Comparison of ENCODE assay signal across 9 cellular contexts in the genomic region with DNA sequence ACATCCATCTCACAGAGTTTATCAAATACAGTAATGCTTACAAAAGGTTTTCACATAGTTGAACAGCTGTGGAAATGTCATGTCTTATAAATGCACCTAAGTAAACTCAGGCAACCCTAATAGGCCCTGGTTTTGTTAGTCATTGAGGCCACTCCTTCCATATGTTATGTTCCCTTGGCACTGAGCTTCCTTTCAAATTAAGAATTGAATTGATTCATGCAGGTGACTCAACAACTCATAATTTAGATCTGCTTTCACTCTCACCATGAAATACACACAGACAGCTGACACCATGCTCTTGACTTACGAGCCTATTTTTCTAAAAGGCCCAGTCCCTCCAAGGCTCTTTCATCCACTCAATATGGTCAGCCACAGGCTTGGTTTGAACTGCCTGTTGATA.
A peak's percentile ranks its signal among the peaks of the same experiment; 100 is the strongest.
DNase-seq lines count a peak whose midpoint lies in the region; ATAC-seq, FAIRE-seq and TF ChIP-seq lines count a peak whose summit lies in the region.
"Had no signal": no experiment of that assay in that cellular context is flagged by ENCODE, and none has a peak within 500 bp of the region (broad histone marks: within the 10 kb centered on the region; RNA-seq: fewer than 3 reads in every experiment).

No MANE protein-coding gene starts in this region.

- ATAC-seq in HG02970 (IDR thresholded peaks at IDR 0.05; ENCODE audit: low FRiP score, unreplicated experiment) (no peak), HG03095 (IDR thresholded peaks at IDR 0.05; ENCODE audit: unreplicated experiment) (no peak)
- ATAC-seq: activated naive CD8-positive, alpha-beta T cell treated with anti-CD3 and anti-CD28 coated beads, Interleukin-2, amount 50 U/mL, for 24 hours had no signal

- H3K27me3 ChIP-seq in AG04450 (ENCODE audit: control insufficient read depth, insufficient read depth, low read length) = no peaks in the 10 kb centered on the region

- H3K4me3 ChIP-seq in AG04450 (ENCODE audit: low read depth, low read length) (no peak overlapping the region), foreskin fibroblast (ENCODE audit: low read depth in 1 of 2, low read length in 2 of 2) (no peak overlapping the region)

- POLR2A ChIA-PET in AG04450 (lab: Yijun Ruan, JAX) = no interaction called here

- no peak for FAIRE-seq in HTR-8/SVneo (lab: Jason Lieb, UNC)

- peak overlapping the region; percentile 66 for H3K27ac ChIP-seq in AG04450 (ENCODE audit: low read depth, low read length)

- no peak for TF ChIP-seq CTCF in AG04450 (IDR thresholded peaks at IDR 0.05; ENCODE audit: low read depth, low read length)
- no peak for TF ChIP-seq CTCF in foreskin fibroblast (IDR thresholded peaks at IDR 0.05; ENCODE audit: low read depth, low read length)

- DNase-seq in AG04450 (ENCODE audit: low read depth, low spot score) (peak; percentile 76), HTR-8/SVneo (ENCODE audit: insufficient read length, low spot score) (peak; percentile 31), RKO (ENCODE audit: low spot score) (peak; percentile 92), foreskin fibroblast (peak; percentile 87 to 94), SKM-1 treated with dmso at 0.1 percent for 144 hours (lab: John Stamatoyannopoulos, UW; ENCODE audit: unreplicated experiment) (no peak)
- no peak for DNase-seq in activated CD4-positive, alpha-beta T cell treated with anti-CD3 and anti-CD28 coated beads, Interleukin-2, amount 50 U/mL, for 1 hour
- DNase-seq: activated naive CD8-positive, alpha-beta T cell treated with anti-CD3 and anti-CD28 coated beads, Interleukin-2, amount 50 U/mL, for 24 hours had no signal

- CTCF ChIA-PET in AG04450 (lab: Charles Lee) = interaction anchor here (0.6 kb wide), 1 partner anchor 1764 kb away, joined by 3 read pairs; no protein-coding TSS in a partner anchor

- H3K9me3 ChIP-seq in AG04450 (ENCODE audit: control insufficient read depth, insufficient read depth, low read length) = no peaks in the 10 kb centered on the region

Comparison
In these comparisons a context has a peak if more than half of its experiments do, and no peak if none do; other contexts are left out.
1. DNase-seq: peak in AG04450 (single experiment), HTR-8/SVneo (single experiment), RKO (single experiment) and foreskin fibroblast (2 of 2); none in SKM-1 treated with dmso at 0.1 percent for 144 hours (single experiment) and activated CD4-positive, alpha-beta T cell treated with anti-CD3 and anti-CD28 coated beads, Interleukin-2, amount 50 U/mL, for 1 hour (single experiment).